In genomic region chr11:67369801-67370284, GRCh38 we compare ENCODE assay signal across 1 cellular context.
TF ChIP-seq lines count a peak whose summit lies in the region.

No MANE protein-coding gene starts in this region.

TF ChIP-seq in endothelial cell of umbilical vein, 7 proteins besides CTCF, POLR2A, EP300 and RAD21:
- TF ChIP-seq MYC (IDR thresholded peaks at IDR 0.05; ENCODE audit: low read depth, low read length) (no peak), EZH2 (IDR thresholded peaks at IDR 0.05; ENCODE audit: borderline replicate concordance, low read depth, low read length, severe bottlenecking) (no peak), GATA2 (IDR thresholded peaks at IDR 0.05; ENCODE audit: insufficient read depth, insufficient read length, low read depth, low read length) (no peak), MAX (IDR thresholded peaks at IDR 0.05; ENCODE audit: insufficient read depth, insufficient read length) (no peak), POLR2AphosphoS5 (IDR thresholded peaks at IDR 0.05; ENCODE audit: insufficient read depth, low read depth, low read length) (no peak), FOS (IDR thresholded peaks at IDR 0.05; ENCODE audit: borderline replicate concordance, insufficient read depth, low read length) (no peak), JUN (IDR thresholded peaks at IDR 0.05; ENCODE audit: borderline replicate concordance, insufficient read depth, insufficient read length, low read depth) (no peak)
